In the genomic region with DNA sequence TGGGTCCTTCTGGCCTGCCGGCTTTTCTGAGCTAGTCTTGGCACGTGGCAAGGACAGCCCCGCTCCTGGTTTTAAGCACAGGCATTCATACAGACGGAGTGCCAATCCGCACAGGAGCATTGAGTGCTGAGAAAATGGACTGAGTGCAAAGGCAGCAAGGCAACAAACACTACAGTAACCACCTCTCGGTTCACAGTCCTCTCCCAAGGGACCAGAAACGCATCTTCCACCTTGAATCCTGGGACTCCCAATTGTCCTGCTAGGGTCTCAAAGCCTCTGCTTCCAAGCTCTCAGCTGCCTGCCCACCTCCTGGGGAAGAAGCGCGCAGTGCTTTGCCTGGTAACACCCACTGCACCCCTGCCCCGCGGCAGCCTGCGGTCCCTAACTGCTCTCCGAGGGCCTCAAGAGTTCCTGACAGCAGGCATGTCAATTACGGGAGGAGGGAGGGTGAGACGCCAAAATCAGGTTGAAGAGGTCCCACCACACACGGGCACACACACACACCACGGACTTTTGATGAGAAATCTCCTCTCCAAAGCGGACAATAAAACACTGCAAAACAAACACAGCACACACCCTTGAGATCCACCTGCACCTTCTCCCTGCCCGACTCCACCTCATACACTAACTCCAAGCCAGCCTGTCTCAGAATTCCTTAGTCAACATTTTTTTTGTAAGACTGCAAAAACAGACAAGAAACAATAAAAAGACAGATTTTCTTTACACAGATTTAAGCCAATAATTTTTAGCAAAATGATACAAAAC, we compare ENCODE assay signal across 12 cellular contexts. TPM values are rescaled to one million over a fixed set of nuclear protein-coding genes. Genes with fewer than 3 reads are reported as not detected.
A peak's percentile ranks its signal among the peaks of the same experiment; 100 is the strongest.
DNase-seq lines count a peak whose midpoint lies in the region; TF ChIP-seq lines count a peak whose summit lies in the region.
"Had no signal": no experiment of that assay in that cellular context is flagged by ENCODE, and none has a peak within 500 bp of the region (broad histone marks: within the 10 kb centered on the region; RNA-seq: fewer than 3 reads in every experiment).

No MANE protein-coding gene starts in this region.

- H3K27ac Mint-ChIP-seq in Caco-2 (ENCODE audit: unreplicated experiment) (no peak overlapping the region), chondrocyte (ENCODE audit: unreplicated experiment) (peak overlapping the region; percentile 39), osteocyte (ENCODE audit: unreplicated experiment) (peak overlapping the region; percentile 4)

- no peak overlapping the region for H3K4me2 ChIP-seq in PC-9

- H3K4me1 Mint-ChIP-seq in Caco-2 (ENCODE audit: low read depth, unreplicated experiment) (peaks cover 13% of the 10 kb centered on the region), chondrocyte (ENCODE audit: low read depth) (peaks cover 75% of the 10 kb centered on the region), osteocyte (ENCODE audit: unreplicated experiment) (peaks cover 62% of the 10 kb centered on the region)

- H2AFZ ChIP-seq in PC-9, result no peak overlapping the region

- peaks cover 92% of the 10 kb centered on the region for H3F3A ChIP-seq in PC-9 (ENCODE audit: insufficient read depth, low read depth)

- peaks cover 96% of the 10 kb centered on the region for H3K36me3 Mint-ChIP-seq in Caco-2 (ENCODE audit: insufficient read depth, unreplicated experiment)
- peaks cover 30% of the 10 kb centered on the region for H3K36me3 Mint-ChIP-seq in chondrocyte (ENCODE audit: low read depth)
- peaks cover 40% of the 10 kb centered on the region for H3K36me3 Mint-ChIP-seq in osteocyte (ENCODE audit: unreplicated experiment)

- intact Hi-C loops in Caco-2 (cut with micrococcal nuclease; ENCODE audit: unreplicated experiment) (loop anchor here (1.0 kb wide), 1 partner anchor 77 kb away; no protein-coding TSS in a partner anchor), PC-9 (cut with micrococcal nuclease; ENCODE audit: unreplicated experiment) (loop anchor here (2.0 to 10.0 kb wide), 3 partner anchors 37 to 209 kb away; a partner anchor contains a TSS)

- H3K27me3 Mint-ChIP-seq in Caco-2 (ENCODE audit: insufficient read depth, unreplicated experiment), result no peaks in the 10 kb centered on the region
- H3K27me3 Mint-ChIP-seq in chondrocyte (ENCODE audit: low read depth), result no peaks in the 10 kb centered on the region
- no peaks in the 10 kb centered on the region for H3K27me3 Mint-ChIP-seq in osteocyte (ENCODE audit: unreplicated experiment)

- H3K79me2 ChIP-seq in PC-9 (ENCODE audit: low read depth), result 0 out of 2 replicates have a peak, but pooled peaks cover 4% of the 10 kb centered on the region

- TSS peak; percentile 31 for BruUV-seq in Caco-2 (replicated peaks; lab: Mats Ljungman, UMichigan)
- TSS peak; percentile 29 for BruUV-seq in PC-9 (replicated peaks; lab: Mats Ljungman, UMichigan)

- CTCF ChIA-PET in Caco-2 (lab: Charles Lee), result no interaction called here
- CTCF ChIA-PET in PC-9 (lab: Charles Lee), result no interaction called here

- no peak overlapping the region for H3K4me3 ChIP-seq in Caco-2 (ENCODE audit: low read depth, low read length)
- H3K4me3 ChIP-seq in PC-9, result no peak overlapping the region
- H3K4me3 ChIP-seq: body of pancreas, Peyer's patch had no signal

- H4K20me1 ChIP-seq in PC-9 (ENCODE audit: insufficient read depth), result peaks cover 85% of the 10 kb centered on the region

- POLR2A ChIA-PET in Caco-2 (lab: Charles Lee), result no interaction called here
- POLR2A ChIA-PET in PC-9 (lab: Charles Lee; ENCODE audit: unreplicated experiment), result no interaction called here

- H3K9me3 ChIP-seq in Caco-2, result no peaks in the 10 kb centered on the region
- no peaks in the 10 kb centered on the region for H3K9me3 ChIP-seq in PC-9 (ENCODE audit: insufficient read depth, low read depth)
- H3K9me3 ChIP-seq: body of pancreas, Peyer's patch had no signal

- TF ChIP-seq CTCF in Caco-2 (IDR thresholded peaks at IDR 0.05; ENCODE audit: insufficient read depth in 1 of 2, low read depth in 1 of 2, low read length in 1 of 2, severe bottlenecking in 1 of 2, unreplicated experiment in 1 of 2) (no peak), PC-9 (conservative IDR thresholded peaks at IDR 0.05) (no peak), chondrocyte (IDR thresholded peaks at IDR 0.05) (no peak), osteocyte (IDR thresholded peaks at IDR 0.05) (no peak)

- DNase-seq in Caco-2 (no peak), PC-9 (no peak), chondrocyte (ENCODE audit: low spot score) (no peak), osteocyte (ENCODE audit: extremely low spot score, unreplicated experiment) (no peak), dermis blood vessel endothelial cell (no peak), mesenteric fat pad (ENCODE audit: low spot score) (no peak), SIG-M5 treated with dmso at 0.1 percent for 504 hours (lab: John Stamatoyannopoulos, UW; ENCODE audit: unreplicated experiment) (no peak)
- DNase-seq in activated CD4-positive, CD25-positive, alpha-beta regulatory T cell treated with anti-CD3 and anti-CD28 coated beads, Interleukin-2, amount 50 U/mL, for 72 hours, result no peak
- DNase-seq: mesendoderm, NCI-H1048, Peyer's patch had no signal

- H3K4me1 ChIP-seq in Caco-2 (no peaks in the 10 kb centered on the region), PC-9 (replicated peaks; ENCODE audit: insufficient read depth) (peaks cover 30% of the 10 kb centered on the region)

- H3K27me3 ChIP-seq in Caco-2 (replicated peaks; ENCODE audit: control insufficient read depth, insufficient read depth, low read length) (no peaks in the 10 kb centered on the region), PC-9 (ENCODE audit: insufficient read depth, low read depth) (no peaks in the 10 kb centered on the region)
- H3K27me3 ChIP-seq: body of pancreas, Peyer's patch had no signal

- H3K27ac ChIP-seq in PC-9, result no peak overlapping the region

- H3K9me3 Mint-ChIP-seq in Caco-2 (ENCODE audit: unreplicated experiment) (no peaks in the 10 kb centered on the region), chondrocyte (ENCODE audit: low read depth) (no peaks in the 10 kb centered on the region), osteocyte (ENCODE audit: unreplicated experiment) (no peaks in the 10 kb centered on the region)

- H3K4me3 Mint-ChIP-seq in Caco-2 (ENCODE audit: unreplicated experiment) (no peak overlapping the region), chondrocyte (ENCODE audit: unreplicated experiment) (no peak overlapping the region), osteocyte (ENCODE audit: unreplicated experiment) (no peak overlapping the region)

- peaks cover 12% of the 10 kb centered on the region for H3K36me3 ChIP-seq in Caco-2 (ENCODE audit: control insufficient read depth, insufficient read depth, low read length)
- 0 out of 2 replicates have a peak, but pooled peaks cover 6% of the 10 kb centered on the region for H3K36me3 ChIP-seq in PC-9 (ENCODE audit: low read depth)

- no peaks in the 10 kb centered on the region for H3K9me2 ChIP-seq in PC-9 (ENCODE audit: insufficient read depth)

RNA-seq across cellular contexts. Expression of a gene that starts 15.0 kb away (rescaled TPM):
- total RNA-seq in Caco-2 (2022) (13.1 and 13.7 TPM in 2 replicates), PC-9 (2021) (157 and 198 TPM in 2 replicates), chondrocyte (53.3 to 206 TPM (median 189 TPM) in 3 replicates), osteocyte (12.9 and 18.1 TPM in 2 replicates), dermis blood vessel endothelial cell (99.4 and 121 TPM in 2 replicates), mesenteric fat pad (65.0 TPM)

RNA-seq across cellular contexts. Expression of a gene that starts 29.7 kb away (rescaled TPM):
- total RNA-seq in Caco-2 (2022) (196 TPM in 2 replicates), PC-9 (2021) (151 and 181 TPM in 2 replicates), chondrocyte (93.0 to 94.5 TPM (median 93.9 TPM) in 3 replicates), osteocyte (118 and 124 TPM in 2 replicates), dermis blood vessel endothelial cell (39.3 and 69.2 TPM in 2 replicates), mesenteric fat pad (171 TPM)

RNA-seq across cellular contexts. Expression of a gene that starts 31.2 kb away (rescaled TPM):
- total RNA-seq in Caco-2 (2022) (31.0 and 32.2 TPM in 2 replicates), PC-9 (2021) (138 and 140 TPM in 2 replicates), chondrocyte (23.5 to 39.8 TPM (median 24.1 TPM) in 3 replicates), osteocyte (50.8 and 57.9 TPM in 2 replicates), dermis blood vessel endothelial cell (5.4 and 9.4 TPM in 2 replicates), mesenteric fat pad (24.7 TPM)
